Comparison of ENCODE assay signal across 13 cellular contexts in the genomic region with DNA sequence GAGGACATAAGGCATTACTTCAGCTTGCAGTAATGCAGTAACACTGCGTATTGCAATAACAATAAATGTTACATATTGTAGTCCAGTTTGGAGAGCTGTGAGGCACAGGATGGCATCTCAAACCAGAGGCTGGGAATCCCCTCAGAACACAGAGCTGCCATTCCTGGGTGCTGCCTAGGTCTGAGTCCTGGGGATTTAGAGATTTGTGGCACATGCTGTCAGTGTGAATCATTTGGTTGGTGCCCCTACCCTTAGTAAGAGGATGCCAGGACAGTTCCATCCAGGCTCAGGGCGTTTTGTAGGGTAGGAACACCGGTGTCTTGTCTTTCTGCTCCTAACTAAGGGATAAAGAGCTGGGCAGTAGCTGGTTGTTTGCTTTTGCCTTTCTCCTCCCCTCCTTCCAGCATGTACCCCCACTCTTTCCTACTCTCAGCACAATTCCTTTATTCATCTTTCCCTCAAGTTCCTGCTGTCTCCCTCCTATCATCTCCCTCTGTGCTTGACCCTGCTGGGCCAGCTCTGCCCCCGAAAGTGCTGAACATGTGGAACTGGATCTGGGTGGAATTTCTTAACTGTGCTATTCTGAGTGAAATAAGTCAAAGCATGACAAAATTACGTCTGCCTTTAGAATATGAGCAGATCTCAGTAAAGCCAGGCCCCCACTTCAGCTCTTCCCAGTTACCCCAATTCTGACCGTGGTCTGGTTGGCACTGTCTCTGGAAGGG. TPM values are rescaled to one million over a fixed set of nuclear protein-coding genes. Genes with fewer than 3 reads are reported as not detected.
"Had no signal": no experiment of that assay in that cellular context is flagged by ENCODE, and none has a peak within 500 bp of the region (broad histone marks: within the 10 kb centered on the region; RNA-seq: fewer than 3 reads in every experiment).

No MANE protein-coding gene starts in this region.

- H3K27ac Mint-ChIP-seq: activated B cell treated with CpG ODN at 0.5 μM for 24 hours; activated CD4-positive, alpha-beta T cell treated with anti-CD3 and anti-CD28 coated beads, Interleukin-2, amount 10 ng/mL, durations not matched to agents 7 days and 5 days had no signal

- DNase-seq: activated B cell treated with CpG ODN at 0.5 μM for 24 hours; activated CD4-positive, alpha-beta T cell treated with anti-CD3 and anti-CD28 coated beads, Interleukin-2, amount 10 ng/mL, durations not matched to agents 7 days and 5 days; activated naive CD4-positive, alpha-beta T cell treated with anti-CD3 and anti-CD28 coated beads, Interleukin-2, amount 50 U/mL, for 16 hours; adrenal gland; left colon; naive thymus-derived CD8-positive, alpha-beta T cell; upper lobe of left lung had no signal

- H3K4me3 Mint-ChIP-seq: activated B cell treated with CpG ODN at 0.5 μM for 24 hours; activated CD4-positive, alpha-beta T cell treated with anti-CD3 and anti-CD28 coated beads, Interleukin-2, amount 10 ng/mL, durations not matched to agents 7 days and 5 days; dendritic cell treated with granulocyte-macrophage colony-stimulating factor and Interleukin-4, amounts not matched to agents 40 ng/mL and 50 ng/mL, for 4 days; endodermal cell; naive thymus-derived CD8-positive, alpha-beta T cell had no signal

- H3K27ac ChIP-seq: SK-N-MC, upper lobe of left lung had no signal

- ATAC-seq: left colon; naive thymus-derived CD8-positive, alpha-beta T cell had no signal

- H3K4me1 ChIP-seq: adrenal gland had no signal

- H3K27me3 Mint-ChIP-seq: activated B cell treated with CpG ODN at 0.5 μM for 24 hours; activated CD4-positive, alpha-beta T cell treated with anti-CD3 and anti-CD28 coated beads, Interleukin-2, amount 10 ng/mL, durations not matched to agents 7 days and 5 days; dendritic cell treated with granulocyte-macrophage colony-stimulating factor and Interleukin-4, amounts not matched to agents 40 ng/mL and 50 ng/mL, for 4 days; naive thymus-derived CD8-positive, alpha-beta T cell had no signal

- H3K36me3 ChIP-seq: adrenal gland, upper lobe of left lung had no signal

- H3K27me3 ChIP-seq: adrenal gland, upper lobe of left lung had no signal

- H3K36me3 Mint-ChIP-seq: naive thymus-derived CD8-positive, alpha-beta T cell had no signal

- H3K9me3 ChIP-seq: adrenal gland, upper lobe of left lung had no signal

- H3K4me1 Mint-ChIP-seq: activated B cell treated with CpG ODN at 0.5 μM for 24 hours had no signal

- H3K4me3 ChIP-seq: adrenal gland, SK-N-MC, upper lobe of left lung had no signal

- H3K9me3 Mint-ChIP-seq: activated B cell treated with CpG ODN at 0.5 μM for 24 hours; activated CD4-positive, alpha-beta T cell treated with anti-CD3 and anti-CD28 coated beads, Interleukin-2, amount 10 ng/mL, durations not matched to agents 7 days and 5 days; dendritic cell treated with granulocyte-macrophage colony-stimulating factor and Interleukin-4, amounts not matched to agents 40 ng/mL and 50 ng/mL, for 4 days; endodermal cell; naive thymus-derived CD8-positive, alpha-beta T cell had no signal

RNA-seq across cellular contexts. Expression of a gene that starts 22.4 kb away (rescaled TPM):
- total RNA-seq: skeletal muscle tissue had no signal

RNA-seq across cellular contexts. Expression of a gene that starts 49.4 kb away (rescaled TPM):
- total RNA-seq: activated CD4-positive, alpha-beta T cell treated with anti-CD3 and anti-CD28 coated beads, Interleukin-2, amount 10 ng/mL, durations not matched to agents 7 days and 5 days; lung microvascular endothelial cell; mononuclear cell; naive thymus-derived CD8-positive, alpha-beta T cell had no signal
